13 cellular contexts compared by ENCODE assay signal in the genomic region with DNA sequence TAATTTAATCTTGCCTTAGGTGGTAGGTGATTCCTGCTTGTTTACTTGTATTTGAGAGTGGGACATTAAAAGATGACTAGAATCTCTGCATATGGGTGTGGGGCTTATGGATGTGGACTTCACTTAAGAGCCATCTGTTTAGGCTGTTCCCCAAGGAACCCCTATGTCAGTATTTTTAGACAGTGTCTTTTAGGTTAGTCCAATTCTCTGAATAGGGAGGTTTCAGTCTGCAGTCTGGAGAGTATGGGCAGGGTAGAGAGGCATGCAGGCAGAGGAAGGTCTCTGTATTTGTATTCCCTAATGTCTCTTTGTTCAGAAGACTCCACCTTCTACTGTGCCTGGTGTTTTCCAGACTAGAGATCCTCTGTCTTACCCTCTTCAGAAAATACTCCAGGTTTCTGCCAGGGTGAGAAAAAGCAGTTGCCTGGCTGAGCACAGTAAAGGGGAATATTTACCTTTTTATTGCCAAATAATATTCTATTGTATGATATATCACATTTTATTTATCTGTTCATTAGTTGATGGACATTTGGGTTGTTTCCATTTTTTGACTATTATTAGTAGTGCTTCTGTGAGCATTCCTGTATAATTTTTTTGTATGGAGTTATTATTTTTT. TPM values are rescaled to one million over a fixed set of nuclear protein-coding genes. Genes with fewer than 3 reads are reported as not detected.
DNase-seq lines count a peak whose midpoint lies in the region; ATAC-seq and TF ChIP-seq lines count a peak whose summit lies in the region.
"Had no signal": no experiment of that assay in that cellular context is flagged by ENCODE, and none has a peak within 500 bp of the region (broad histone marks: within the 10 kb centered on the region; RNA-seq: fewer than 3 reads in every experiment).

No MANE protein-coding gene starts in this region.

- DNase-seq in activated naive CD4-positive, alpha-beta T cell treated with anti-CD3 and anti-CD28 coated beads, Interleukin-2, amount 10 ng/mL, durations not matched to agents 7 days and 5 days = no peak
- DNase-seq in activated naive CD4-positive, alpha-beta T cell treated with anti-CD3 and anti-CD28 coated beads, Interleukin-2, amount 50 U/mL, for 72 hours (ENCODE audit: low spot score in 2 of 2) = no peak
- no peak for DNase-seq in stimulated activated effector memory CD8-positive, alpha-beta T cell treated with anti-CD3 and anti-CD28 coated beads, Interleukin-12 subunit alpha, Interleukin-12 subunit beta, amount 100 ng/mL, for 72 hours (ENCODE audit: low spot score in 2 of 2)
- DNase-seq in kidney tubule cell (ENCODE audit: low spot score) = no peak
- DNase-seq: activated naive CD4-positive, alpha-beta T cell; dorsolateral prefrontal cortex; NCI-H2081; nucleus accumbens; WERI-Rb-1 had no signal

- no peaks in the 10 kb centered on the region for H3K9me3 ChIP-seq in SU-DHL-6 (ENCODE audit: insufficient read depth, low read length)

- peaks cover 22% of the 10 kb centered on the region for H3K36me3 Mint-ChIP-seq in activated naive CD4-positive, alpha-beta T cell treated with anti-CD3 and anti-CD28 coated beads, Interleukin-2, amount 10 ng/mL, durations not matched to agents 7 days and 5 days
- H3K36me3 Mint-ChIP-seq in activated naive CD4-positive, alpha-beta T cell treated with anti-CD3 and anti-CD28 coated beads, Interleukin-2, amount 50 U/mL, for 72 hours = peaks cover 14 to 21% of the 10 kb centered on the region in 2 donors
- H3K36me3 Mint-ChIP-seq in stimulated activated effector memory CD8-positive, alpha-beta T cell treated with anti-CD3 and anti-CD28 coated beads, Interleukin-12 subunit alpha, Interleukin-12 subunit beta, amount 100 ng/mL, for 72 hours = no peaks in the 10 kb centered on the region

- peak overlapping the region; percentile 58 for H3K4me2 ChIP-seq in SU-DHL-6 (ENCODE audit: low read depth, low read length, poor library complexity, severe bottlenecking)

- H2AFZ ChIP-seq in SU-DHL-6 (ENCODE audit: low read depth, low read length, severe bottlenecking) = no peak overlapping the region

- H3K36me3 ChIP-seq in SU-DHL-6 (ENCODE audit: low read length) = no peaks in the 10 kb centered on the region
- H3K36me3 ChIP-seq: WERI-Rb-1 had no signal

- H3K4me3 Mint-ChIP-seq in activated naive CD4-positive, alpha-beta T cell treated with anti-CD3 and anti-CD28 coated beads, Interleukin-2, amount 10 ng/mL, durations not matched to agents 7 days and 5 days = no peak overlapping the region
- no peak overlapping the region for H3K4me3 Mint-ChIP-seq in stimulated activated effector memory CD8-positive, alpha-beta T cell treated with anti-CD3 and anti-CD28 coated beads, Interleukin-12 subunit alpha, Interleukin-12 subunit beta, amount 100 ng/mL, for 72 hours

- H3K9ac ChIP-seq in SU-DHL-6 (ENCODE audit: low read length) = no peak overlapping the region

- peaks cover 53% of the 10 kb centered on the region for H3K79me2 ChIP-seq in SU-DHL-6 (ENCODE audit: insufficient read depth, low read length)

- H3K27me3 ChIP-seq in SU-DHL-6 (ENCODE audit: low read length) = no peaks in the 10 kb centered on the region
- H3K27me3 ChIP-seq: dorsolateral prefrontal cortex had no signal

- CTCF ChIA-PET in activated naive CD4-positive, alpha-beta T cell treated with anti-CD3 and anti-CD28 coated beads, Interleukin-2, amount 10 ng/mL, durations not matched to agents 7 days and 5 days (lab: Charles Lee) = no interaction called here

- H3K4me1 Mint-ChIP-seq in activated naive CD4-positive, alpha-beta T cell treated with anti-CD3 and anti-CD28 coated beads, Interleukin-2, amount 10 ng/mL, durations not matched to agents 7 days and 5 days = peaks cover 20% of the 10 kb centered on the region
- H3K4me1 Mint-ChIP-seq in stimulated activated effector memory CD8-positive, alpha-beta T cell treated with anti-CD3 and anti-CD28 coated beads, Interleukin-12 subunit alpha, Interleukin-12 subunit beta, amount 100 ng/mL, for 72 hours = peaks cover 17% of the 10 kb centered on the region

- no peak for ATAC-seq in activated naive CD4-positive, alpha-beta T cell treated with anti-CD3 and anti-CD28 coated beads, Interleukin-2, amount 50 U/mL, for 72 hours
- ATAC-seq in HG03103 (IDR thresholded peaks at IDR 0.05; ENCODE audit: low read depth, unreplicated experiment) (peak; percentile 37), GM21526 (IDR thresholded peaks at IDR 0.05; ENCODE audit: low FRiP score, unreplicated experiment) (no peak), HG03196 (IDR thresholded peaks at IDR 0.05; ENCODE audit: unreplicated experiment) (no peak)
- ATAC-seq in stimulated activated effector memory CD8-positive, alpha-beta T cell treated with anti-CD3 and anti-CD28 coated beads, Interleukin-12 subunit alpha, Interleukin-12 subunit beta, amount 100 ng/mL, for 72 hours = no peak

- peaks cover 5% of the 10 kb centered on the region for H3K9me3 Mint-ChIP-seq in activated naive CD4-positive, alpha-beta T cell treated with anti-CD3 and anti-CD28 coated beads, Interleukin-2, amount 10 ng/mL, durations not matched to agents 7 days and 5 days
- peaks cover 4 to 12% of the 10 kb centered on the region in 2 donors for H3K9me3 Mint-ChIP-seq in activated naive CD4-positive, alpha-beta T cell treated with anti-CD3 and anti-CD28 coated beads, Interleukin-2, amount 50 U/mL, for 72 hours
- H3K9me3 Mint-ChIP-seq in stimulated activated effector memory CD8-positive, alpha-beta T cell treated with anti-CD3 and anti-CD28 coated beads, Interleukin-12 subunit alpha, Interleukin-12 subunit beta, amount 100 ng/mL, for 72 hours = peaks cover 5% of the 10 kb centered on the region

- peak overlapping the region; percentile 64 for H3K27ac ChIP-seq in SU-DHL-6 (ENCODE audit: low read depth, low read length)
- H3K27ac ChIP-seq: dorsolateral prefrontal cortex, WERI-Rb-1 had no signal

- peak overlapping the region; percentile 26 for H3K27ac Mint-ChIP-seq in activated naive CD4-positive, alpha-beta T cell treated with anti-CD3 and anti-CD28 coated beads, Interleukin-2, amount 10 ng/mL, durations not matched to agents 7 days and 5 days
- H3K27ac Mint-ChIP-seq in activated naive CD4-positive, alpha-beta T cell treated with anti-CD3 and anti-CD28 coated beads, Interleukin-2, amount 50 U/mL, for 72 hours = peak overlapping the region in 1 of 2 donors; percentile 43
- H3K27ac Mint-ChIP-seq in stimulated activated effector memory CD8-positive, alpha-beta T cell treated with anti-CD3 and anti-CD28 coated beads, Interleukin-12 subunit alpha, Interleukin-12 subunit beta, amount 100 ng/mL, for 72 hours = peak overlapping the region; percentile 51

- TF ChIP-seq CTCF in SU-DHL-6 (IDR thresholded peaks at IDR 0.05; ENCODE audit: insufficient read depth, low read length, poor library complexity, severe bottlenecking) = no peak

- H3F3A ChIP-seq in SU-DHL-6 (ENCODE audit: insufficient read depth) = peaks cover 8% of the 10 kb centered on the region; the same call in 1 of the 2 replicates

- H3K27me3 Mint-ChIP-seq in activated naive CD4-positive, alpha-beta T cell treated with anti-CD3 and anti-CD28 coated beads, Interleukin-2, amount 10 ng/mL, durations not matched to agents 7 days and 5 days = no peaks in the 10 kb centered on the region

- H4K20me1 ChIP-seq in SU-DHL-6 (ENCODE audit: low read depth, low read length) = no peaks in the 10 kb centered on the region

- no peaks in the 10 kb centered on the region for H3K9me2 ChIP-seq in SU-DHL-6 (replicated peaks; ENCODE audit: insufficient read depth, low read length)

- no peak overlapping the region for H3K4me3 ChIP-seq in SU-DHL-6 (ENCODE audit: insufficient read depth, low read length, poor library complexity, severe bottlenecking)
- H3K4me3 ChIP-seq: dorsolateral prefrontal cortex had no signal

RNA-seq across cellular contexts. Expression of a gene that starts 19.1 kb away (rescaled TPM):
- 1 to 10 TPM; 3.8 to 9.1 TPM for total RNA-seq in activated naive CD4-positive, alpha-beta T cell treated with anti-CD3 and anti-CD28 coated beads, Interleukin-2, amount 50 U/mL, for 72 hours

RNA-seq across cellular contexts. Expression of a gene that starts 20.2 kb away (rescaled TPM):
- total RNA-seq in activated naive CD4-positive, alpha-beta T cell treated with anti-CD3 and anti-CD28 coated beads, Interleukin-2, amount 50 U/mL, for 72 hours = 1 to 10 TPM; 2.2 to 6.4 TPM
